In the genomic region with DNA sequence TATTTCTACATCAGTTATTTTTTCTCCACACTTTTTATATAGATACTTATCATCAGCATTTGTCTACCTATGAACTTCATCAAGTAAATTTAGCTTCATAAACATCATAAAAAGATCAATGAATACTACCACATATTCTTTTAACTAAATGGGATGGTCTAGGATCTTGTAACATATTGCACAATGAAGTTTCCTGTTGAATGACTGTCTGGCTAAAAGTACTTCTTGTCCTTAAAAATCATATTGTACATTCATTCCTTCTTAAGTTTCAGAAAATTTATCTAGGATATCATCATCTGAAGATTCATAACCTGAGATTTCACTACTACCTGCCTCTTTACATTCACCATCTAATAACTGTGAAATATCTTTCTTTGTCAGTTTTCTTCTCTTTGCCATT, we compare ENCODE assay signal across 19 cellular contexts.
"Had no signal": no experiment of that assay in that cellular context is flagged by ENCODE, and none has a peak within 500 bp of the region (broad histone marks: within the 10 kb centered on the region; RNA-seq: fewer than 3 reads in every experiment).

No MANE protein-coding gene starts in this region.

- H3K27me3 ChIP-seq: body of pancreas, heart left ventricle, thyroid gland had no signal

- ATAC-seq: activated CD8-positive, alpha-beta T cell treated with anti-CD3 and anti-CD28 coated beads for 36 hours; activated naive CD4-positive, alpha-beta T cell treated with anti-CD3 and anti-CD28 coated beads, Interleukin-2, amount 50 U/mL, for 72 hours; body of pancreas; heart left ventricle; left colon; stimulated activated memory B cell treated with anti-CD40 and anti-IgM and Interleukin-4, amounts not matched to agents 10 μg/mL and 1 μg/mL and 100 μg/mL, for 72 hours had no signal

- DNase-seq: activated B cell treated with CpG ODN at 0.5 μM for 24 hours; activated CD4-positive, alpha-beta T cell treated with anti-CD3 and anti-CD28 coated beads for 48 hours; activated CD8-positive, alpha-beta T cell treated with anti-CD3 and anti-CD28 coated beads for 36 hours; activated effector memory CD4-positive, alpha-beta T cell treated with anti-CD3 and anti-CD28 coated beads, Interleukin-2, amount 50 U/mL, for 16 hours; activated T-cell treated with anti-CD3 and anti-CD28 coated beads, Interleukin-2, amount 50 U/mL, for 48 hours; amygdala; body of pancreas; effector memory CD4-positive, alpha-beta T cell; foreskin melanocyte; heart left ventricle; left colon; midbrain; stimulated activated CD4-positive, alpha-beta T cell treated with anti-CD3 and anti-CD28 coated beads, Interleukin-2, amount 100 ng/mL, for 48 hours; SW 1271; thyroid gland had no signal

- H3K36me3 ChIP-seq: heart left ventricle, thyroid gland had no signal

- H3K4me3 ChIP-seq: body of pancreas, heart left ventricle, lung, thyroid gland had no signal

- H3K27ac ChIP-seq: body of pancreas, heart left ventricle, thyroid gland had no signal

- FAIRE-seq: TTC549 had no signal

- H3K9me3 ChIP-seq: body of pancreas, thyroid gland had no signal
